ENCODE assay signal across 14 cellular contexts in the genomic region with DNA sequence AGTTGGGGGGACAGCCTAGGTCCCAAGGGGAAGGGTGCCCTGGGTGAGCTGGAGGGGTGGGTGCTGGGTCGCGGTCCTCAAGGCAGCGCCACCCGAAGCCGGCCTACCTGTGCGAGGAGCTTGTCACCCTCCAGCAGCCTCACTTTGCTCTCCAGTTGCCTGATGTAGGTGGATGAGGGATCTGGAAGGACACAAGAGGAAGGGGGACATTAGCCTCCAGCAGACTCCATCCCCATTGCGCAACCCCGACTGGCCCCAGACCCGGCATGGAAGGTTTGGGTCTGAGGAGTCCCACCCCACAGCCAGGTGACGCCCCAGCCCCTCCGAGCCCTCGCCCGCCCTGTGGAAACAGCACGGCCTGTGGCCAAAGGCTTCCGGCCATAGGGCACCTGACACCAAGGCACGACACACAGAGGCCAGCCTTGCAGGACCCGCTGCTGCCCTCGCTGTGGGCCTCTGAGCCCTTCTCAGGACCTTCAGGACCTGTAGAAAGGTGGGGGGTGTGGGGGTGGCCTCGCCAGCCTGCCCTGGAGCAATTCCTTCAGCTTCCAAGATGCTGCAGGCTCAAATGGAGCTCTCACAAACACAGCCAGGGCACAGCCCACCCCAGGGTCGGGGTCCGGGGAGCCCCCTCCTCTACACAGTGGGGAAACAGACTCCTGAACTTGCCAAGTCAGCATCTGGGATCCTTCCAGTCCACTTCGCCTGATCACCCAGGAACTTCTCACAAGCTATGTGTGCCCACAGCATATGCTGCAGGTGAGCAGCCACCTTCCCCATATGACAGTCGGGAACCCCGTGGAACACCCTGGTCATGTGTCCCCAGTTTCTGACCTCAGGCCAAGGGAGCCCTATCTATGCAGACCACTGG.
"Had no signal": no experiment of that assay in that cellular context is flagged by ENCODE, and none has a peak within 500 bp of the region (broad histone marks: within the 10 kb centered on the region; RNA-seq: fewer than 3 reads in every experiment).

No MANE protein-coding gene starts in this region.

- DNase-seq: activated CD4-positive, alpha-beta T cell treated with anti-CD3 and anti-CD28 coated beads, Interleukin-2, amount 10 ng/mL, durations not matched to agents 7 days and 5 days; activated CD4-positive, CD25-positive, alpha-beta regulatory T cell; activated naive CD4-positive, alpha-beta T cell treated with Interleukin-2 at 50 U/mL for 16 hours; erythroblast; left lung; mammary epithelial cell; natural killer cell; stimulated activated CD4-positive, alpha-beta T cell treated with anti-CD3 and anti-CD28 coated beads, Interleukin-15, amount 100 ng/mL, for 24 hours; stimulated activated CD4-positive, alpha-beta T cell treated with anti-CD3 and anti-CD28 coated beads, Interleukin-4, amount 100 ng/mL, for 24 hours; stimulated activated naive CD4-positive, alpha-beta T cell; T-helper 2 cell had no signal

- H3K4me3 ChIP-seq: hepatocyte, left lung, skin epidermis, upper lobe of left lung had no signal

- H3K27ac ChIP-seq: left lung, skin epidermis, upper lobe of left lung had no signal

- H3K36me3 ChIP-seq: left lung, upper lobe of left lung had no signal

- ATAC-seq: left lung, natural killer cell had no signal

- H2AFZ ChIP-seq: hepatocyte had no signal

- H3K9me3 ChIP-seq: left lung, upper lobe of left lung had no signal

- H3K27me3 ChIP-seq: hepatocyte, left lung, upper lobe of left lung had no signal
